Comparison of ENCODE assay signal across 18 cellular contexts in the genomic region with DNA sequence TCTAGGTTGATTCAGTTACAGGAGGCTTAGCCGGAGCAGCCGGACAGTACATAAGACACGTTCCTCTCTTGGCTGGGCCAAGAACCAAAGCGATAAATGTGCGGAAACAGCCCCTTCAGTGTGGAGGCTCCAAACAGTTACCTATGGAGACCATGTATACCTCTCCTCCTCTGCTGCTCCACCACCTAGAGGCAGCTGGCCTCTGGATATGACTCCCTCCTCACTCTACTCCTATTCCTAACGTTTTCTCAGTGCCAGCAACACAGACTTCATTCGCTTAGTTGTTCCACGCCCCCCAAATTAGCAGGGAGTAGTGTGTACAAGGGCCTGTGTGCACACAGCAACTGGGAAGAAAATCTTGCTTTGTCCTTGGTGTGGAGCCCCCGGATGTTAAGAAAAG.
DNase-seq lines count a peak whose midpoint lies in the region; ATAC-seq, FAIRE-seq and TF ChIP-seq lines count a peak whose summit lies in the region.
"Had no signal": no experiment of that assay in that cellular context is flagged by ENCODE, and none has a peak within 500 bp of the region (broad histone marks: within the 10 kb centered on the region; RNA-seq: fewer than 3 reads in every experiment).

No MANE protein-coding gene starts in this region.

- no peak for FAIRE-seq in HTR-8/SVneo (lab: Jason Lieb, UNC)

- no peak overlapping the region for H3K4me2 ChIP-seq in smooth muscle cell
- H3K4me2 ChIP-seq: BLaER1 treated with 17β-estradiol and CSF1 and Interleukin-3, amounts not matched to agents 10 nM and 100 nM had no signal

- no peaks in the 10 kb centered on the region for H3K79me2 ChIP-seq in smooth muscle cell (ENCODE audit: low read depth)

- TF ChIP-seq CTCF in WTC11 (IDR thresholded peaks at IDR 0.05) = no peak
- TF ChIP-seq CTCF in nephron (IDR thresholded peaks at IDR 0.05; ENCODE audit: unreplicated experiment in 3 of 3) = no peak
- no peak for TF ChIP-seq CTCF in smooth muscle cell (IDR thresholded peaks at IDR 0.05; ENCODE audit: borderline replicate concordance, insufficient read depth, poor library complexity, severe bottlenecking)

- no peak overlapping the region for H3K4me3 ChIP-seq in smooth muscle cell
- H3K4me3 ChIP-seq: BLaER1 treated with 17β-estradiol and CSF1 and Interleukin-3, amounts not matched to agents 10 nM and 100 nM; SJCRH30 had no signal

- no peak overlapping the region for H2AFZ ChIP-seq in smooth muscle cell (ENCODE audit: low read depth)

- no peak overlapping the region for H3K27ac ChIP-seq in smooth muscle cell (ENCODE audit: low read depth)
- H3K27ac ChIP-seq: BLaER1 treated with 17β-estradiol and CSF1 and Interleukin-3, amounts not matched to agents 10 nM and 100 nM; SJCRH30 had no signal

- peaks cover 6% of the 10 kb centered on the region for H3K36me3 Mint-ChIP-seq in WTC11
- no peaks in the 10 kb centered on the region for H3K36me3 Mint-ChIP-seq in nephron (ENCODE audit: low read depth)
- H3K36me3 Mint-ChIP-seq: CD8-positive, alpha-beta memory T cell had no signal

- DNase-seq in NCI-H748 (lab: John Stamatoyannopoulos, UW; ENCODE audit: unreplicated experiment) = peak; percentile 54
- no peak for DNase-seq in NCI-H748 treated with DMSO at 0.1 percent for 48 hours (lab: John Stamatoyannopoulos, UW)
- no peak for DNase-seq in WTC11 (ENCODE audit: low spot score)
- DNase-seq in HTR-8/SVneo (ENCODE audit: insufficient read length, low spot score) = no peak
- DNase-seq in smooth muscle cell (lab: John Stamatoyannopoulos, UW; ENCODE audit: unreplicated experiment) = no peak
- no peak for DNase-seq in kidney glomerular epithelial cell (lab: John Stamatoyannopoulos, UW)
- DNase-seq: CD8-positive, alpha-beta memory T cell; H7; KBM-7; MV-4-11; NCI-H1417; NCI-H1930; NCI-H524; PC-3; SJCRH30 had no signal

- no peaks in the 10 kb centered on the region for H3F3A ChIP-seq in smooth muscle cell (ENCODE audit: low read depth)

- H3K4me1 Mint-ChIP-seq in WTC11 (peaks cover 12% of the 10 kb centered on the region), nephron (peaks cover 11% of the 10 kb centered on the region)
- H3K4me1 Mint-ChIP-seq: CD8-positive, alpha-beta memory T cell had no signal

- H3K4me3 Mint-ChIP-seq in WTC11 = peak overlapping the region; percentile 59
- peak overlapping the region; percentile 67 to 77 (median 72) for H3K4me3 Mint-ChIP-seq in nephron
- H3K4me3 Mint-ChIP-seq: CD8-positive, alpha-beta memory T cell had no signal

- H3K9me3 Mint-ChIP-seq in WTC11 = no peaks in the 10 kb centered on the region
- no peaks in the 10 kb centered on the region for H3K9me3 Mint-ChIP-seq in nephron

- H3K27me3 ChIP-seq in smooth muscle cell (ENCODE audit: low read depth) = no peaks in the 10 kb centered on the region
- H3K27me3 ChIP-seq: BLaER1 treated with 17β-estradiol and CSF1 and Interleukin-3, amounts not matched to agents 10 nM and 100 nM; SJCRH30 had no signal

- POLR2A ChIA-PET in WTC11 (lab: Charles Lee) = no interaction called here

- no peak overlapping the region for H3K9ac ChIP-seq in smooth muscle cell (ENCODE audit: low read depth)
- H3K9ac ChIP-seq: BLaER1 treated with 17β-estradiol and CSF1 and Interleukin-3, amounts not matched to agents 10 nM and 100 nM had no signal

- H3K4me1 ChIP-seq in smooth muscle cell (ENCODE audit: low read depth) = no peaks in the 10 kb centered on the region
- H3K4me1 ChIP-seq: BLaER1 treated with 17β-estradiol and CSF1 and Interleukin-3, amounts not matched to agents 10 nM and 100 nM; SJCRH30 had no signal

- peak; percentile 46; the same call in 1 of the 2 replicates for ATAC-seq in WTC11
- ATAC-seq in GM21576 (IDR thresholded peaks at IDR 0.05; ENCODE audit: unreplicated experiment) = no peak
- ATAC-seq: PC-3 had no signal

- 91% methylated on average over 9 of the region's 9 CpGs for WGBS in smooth muscle cell (ENCODE audit: low lambda C conversion rate)

- CTCF ChIA-PET in WTC11 (lab: Charles Lee) = interaction anchor here (1.3 kb wide), 1 partner anchor 17 kb away, joined by 4 read pairs; no protein-coding TSS in a partner anchor

- H3K36me3 ChIP-seq in smooth muscle cell (ENCODE audit: low read depth) = no peaks in the 10 kb centered on the region
- H3K36me3 ChIP-seq: BLaER1 treated with 17β-estradiol and CSF1 and Interleukin-3, amounts not matched to agents 10 nM and 100 nM; SJCRH30 had no signal

- H4K20me1 ChIP-seq in smooth muscle cell (ENCODE audit: low read depth) = no peaks in the 10 kb centered on the region
- H4K20me1 ChIP-seq: BLaER1 treated with 17β-estradiol and CSF1 and Interleukin-3, amounts not matched to agents 10 nM and 100 nM had no signal

- no peaks in the 10 kb centered on the region for H3K9me3 ChIP-seq in smooth muscle cell (replicated peaks; ENCODE audit: low read depth)
- H3K9me3 ChIP-seq: BLaER1 treated with 17β-estradiol and CSF1 and Interleukin-3, amounts not matched to agents 10 nM and 100 nM; SJCRH30 had no signal

- H3K27me3 Mint-ChIP-seq in WTC11 (ENCODE audit: low read depth) (no peaks in the 10 kb centered on the region), nephron (ENCODE audit: low read depth) (no peaks in the 10 kb centered on the region)

- H3K27ac Mint-ChIP-seq in WTC11 (peak overlapping the region; percentile 82; the same call in 1 of the 2 replicates), nephron (peak overlapping the region in 2 of 3 experiments; percentile 38 to 58)
- H3K27ac Mint-ChIP-seq: CD8-positive, alpha-beta memory T cell had no signal

TF ChIP-seq in WTC11, 78 proteins besides CTCF, POLR2A, EP300 and RAD21 (continues in another document):
- TF ChIP-seq ZNF219 (CRISPR knock-in tag; IDR thresholded peaks at IDR 0.05; ENCODE audit: borderline replicate concordance) (no peak), TCF7 (CRISPR knock-in tag; IDR thresholded peaks at IDR 0.05; ENCODE audit: low read depth) (no peak), SP1 (CRISPR knock-in tag; conservative IDR thresholded peaks at IDR 0.05) (no peak), ZNF416 (CRISPR knock-in tag; IDR thresholded peaks at IDR 0.05) (no peak), GABPB1 (CRISPR knock-in tag; IDR thresholded peaks at IDR 0.05) (no peak)
- TF ChIP-seq, protein P1, sequence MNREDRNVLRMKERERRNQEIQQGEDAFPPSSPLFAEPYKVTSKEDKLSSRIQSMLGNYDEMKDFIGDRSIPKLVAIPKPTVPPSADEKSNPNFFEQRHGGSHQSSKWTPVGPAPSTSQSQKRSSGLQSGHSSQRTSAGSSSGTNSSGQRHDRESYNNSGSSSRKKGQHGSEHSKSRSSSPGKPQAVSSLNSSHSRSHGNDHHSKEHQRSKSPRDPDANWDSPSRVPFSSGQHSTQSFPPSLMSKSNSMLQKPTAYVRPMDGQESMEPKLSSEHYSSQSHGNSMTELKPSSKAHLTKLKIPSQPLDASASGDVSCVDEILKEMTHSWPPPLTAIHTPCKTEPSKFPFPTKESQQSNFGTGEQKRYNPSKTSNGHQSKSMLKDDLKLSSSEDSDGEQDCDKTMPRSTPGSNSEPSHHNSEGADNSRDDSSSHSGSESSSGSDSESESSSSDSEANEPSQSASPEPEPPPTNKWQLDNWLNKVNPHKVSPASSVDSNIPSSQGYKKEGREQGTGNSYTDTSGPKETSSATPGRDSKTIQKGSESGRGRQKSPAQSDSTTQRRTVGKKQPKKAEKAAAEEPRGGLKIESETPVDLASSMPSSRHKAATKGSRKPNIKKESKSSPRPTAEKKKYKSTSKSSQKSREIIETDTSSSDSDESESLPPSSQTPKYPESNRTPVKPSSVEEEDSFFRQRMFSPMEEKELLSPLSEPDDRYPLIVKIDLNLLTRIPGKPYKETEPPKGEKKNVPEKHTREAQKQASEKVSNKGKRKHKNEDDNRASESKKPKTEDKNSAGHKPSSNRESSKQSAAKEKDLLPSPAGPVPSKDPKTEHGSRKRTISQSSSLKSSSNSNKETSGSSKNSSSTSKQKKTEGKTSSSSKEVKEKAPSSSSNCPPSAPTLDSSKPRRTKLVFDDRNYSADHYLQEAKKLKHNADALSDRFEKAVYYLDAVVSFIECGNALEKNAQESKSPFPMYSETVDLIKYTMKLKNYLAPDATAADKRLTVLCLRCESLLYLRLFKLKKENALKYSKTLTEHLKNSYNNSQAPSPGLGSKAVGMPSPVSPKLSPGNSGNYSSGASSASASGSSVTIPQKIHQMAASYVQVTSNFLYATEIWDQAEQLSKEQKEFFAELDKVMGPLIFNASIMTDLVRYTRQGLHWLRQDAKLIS (CRISPR knock-in tag; IDR thresholded peaks at IDR 0.05; ENCODE audit: borderline replicate concordance) = no peak
- TF ChIP-seq, protein P2, sequence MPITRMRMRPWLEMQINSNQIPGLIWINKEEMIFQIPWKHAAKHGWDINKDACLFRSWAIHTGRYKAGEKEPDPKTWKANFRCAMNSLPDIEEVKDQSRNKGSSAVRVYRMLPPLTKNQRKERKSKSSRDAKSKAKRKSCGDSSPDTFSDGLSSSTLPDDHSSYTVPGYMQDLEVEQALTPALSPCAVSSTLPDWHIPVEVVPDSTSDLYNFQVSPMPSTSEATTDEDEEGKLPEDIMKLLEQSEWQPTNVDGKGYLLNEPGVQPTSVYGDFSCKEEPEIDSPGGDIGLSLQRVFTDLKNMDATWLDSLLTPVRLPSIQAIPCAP (CRISPR knock-in tag; IDR thresholded peaks at IDR 0.05) = no peak
- TF ChIP-seq, protein P3, sequence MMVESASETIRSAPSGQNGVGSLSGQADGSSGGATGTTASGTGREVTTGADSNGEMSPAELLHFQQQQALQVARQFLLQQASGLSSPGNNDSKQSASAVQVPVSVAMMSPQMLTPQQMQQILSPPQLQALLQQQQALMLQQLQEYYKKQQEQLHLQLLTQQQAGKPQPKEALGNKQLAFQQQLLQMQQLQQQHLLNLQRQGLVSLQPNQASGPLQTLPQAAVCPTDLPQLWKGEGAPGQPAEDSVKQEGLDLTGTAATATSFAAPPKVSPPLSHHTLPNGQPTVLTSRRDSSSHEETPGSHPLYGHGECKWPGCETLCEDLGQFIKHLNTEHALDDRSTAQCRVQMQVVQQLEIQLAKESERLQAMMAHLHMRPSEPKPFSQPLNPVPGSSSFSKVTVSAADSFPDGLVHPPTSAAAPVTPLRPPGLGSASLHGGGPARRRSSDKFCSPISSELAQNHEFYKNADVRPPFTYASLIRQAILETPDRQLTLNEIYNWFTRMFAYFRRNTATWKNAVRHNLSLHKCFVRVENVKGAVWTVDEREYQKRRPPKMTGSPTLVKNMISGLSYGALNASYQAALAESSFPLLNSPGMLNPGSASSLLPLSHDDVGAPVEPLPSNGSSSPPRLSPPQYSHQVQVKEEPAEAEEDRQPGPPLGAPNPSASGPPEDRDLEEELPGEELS (CRISPR knock-in tag; IDR thresholded peaks at IDR 0.05) = no peak
- TF ChIP-seq, protein P4, sequence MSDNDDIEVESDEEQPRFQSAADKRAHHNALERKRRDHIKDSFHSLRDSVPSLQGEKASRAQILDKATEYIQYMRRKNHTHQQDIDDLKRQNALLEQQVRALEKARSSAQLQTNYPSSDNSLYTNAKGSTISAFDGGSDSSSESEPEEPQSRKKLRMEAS (CRISPR knock-in tag; IDR thresholded peaks at IDR 0.05) = no peak
- TF ChIP-seq, protein P5, sequence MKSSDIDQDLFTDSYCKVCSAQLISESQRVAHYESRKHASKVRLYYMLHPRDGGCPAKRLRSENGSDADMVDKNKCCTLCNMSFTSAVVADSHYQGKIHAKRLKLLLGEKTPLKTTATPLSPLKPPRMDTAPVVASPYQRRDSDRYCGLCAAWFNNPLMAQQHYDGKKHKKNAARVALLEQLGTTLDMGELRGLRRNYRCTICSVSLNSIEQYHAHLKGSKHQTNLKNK (CRISPR knock-in tag; IDR thresholded peaks at IDR 0.05) = no peak
